Comparison of ENCODE assay signal across 36 cellular contexts in the genomic region with DNA sequence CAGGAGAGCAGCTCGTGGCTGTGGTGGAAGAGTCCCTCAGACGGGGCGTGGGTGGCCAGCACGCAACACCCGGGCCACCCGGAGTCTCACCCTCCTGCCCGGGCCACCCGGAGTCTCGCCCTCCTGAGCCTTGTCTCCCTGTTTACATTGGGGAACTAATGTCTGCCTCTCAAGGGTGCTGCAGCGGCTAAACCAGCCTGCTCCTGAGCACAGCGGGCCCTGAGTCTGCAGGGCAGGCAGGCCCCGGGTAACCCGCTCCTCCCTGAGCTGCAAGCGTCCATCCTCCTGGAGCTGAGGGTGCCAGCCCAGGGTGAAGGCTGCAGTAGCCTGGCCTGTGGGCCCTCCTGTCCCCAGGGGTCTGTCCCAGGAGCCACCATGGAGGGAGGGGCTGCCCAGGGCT. TPM values are rescaled to one million over a fixed set of nuclear protein-coding genes. Genes with fewer than 3 reads are reported as not detected.
"Had no signal": no experiment of that assay in that cellular context is flagged by ENCODE, and none has a peak within 500 bp of the region (broad histone marks: within the 10 kb centered on the region; RNA-seq: fewer than 3 reads in every experiment).

No MANE protein-coding gene starts in this region.

- DNase-seq: activated CD4-positive, alpha-beta memory T cell treated with anti-CD3 and anti-CD28 coated beads, Interleukin-2, amount 10 ng/mL, durations not matched to agents 7 days and 5 days; activated CD4-positive, alpha-beta T cell treated with anti-CD3 and anti-CD28 coated beads for 1 hour; activated CD4-positive, alpha-beta T cell treated with anti-CD3 and anti-CD28 coated beads, Interleukin-2, amount 10 ng/mL, durations not matched to agents 7 days and 5 days; activated CD8-positive, alpha-beta memory T cell treated with anti-CD3 and anti-CD28 coated beads, Interleukin-2, amount 50 U/mL, for 48 hours; activated gamma-delta T cell; activated naive CD4-positive, alpha-beta T cell treated with anti-CD3 and anti-CD28 coated beads, Interleukin-2, amount 10 ng/mL, durations not matched to agents 7 days and 5 days; activated naive CD8-positive, alpha-beta T cell treated with anti-CD3 and anti-CD28 coated beads, Interleukin-2, amount 10 ng/mL, durations not matched to agents 7 days and 5 days; activated T-cell treated with anti-CD3 and anti-CD28 coated beads, Interleukin-2, amount 50 U/mL, for 24 hours; foreskin fibroblast; hypothalamus; immature natural killer cell; lower lobe of right lung; mesenchymal stem cell; mucosa of descending colon; sigmoid colon; small intestine; stimulated activated CD4-positive, alpha-beta T cell treated with anti-CD3 and anti-CD28 coated beads, Interleukin-1b, Interleukin-23, amount 100 ng/mL, for 48 hours; stimulated activated CD4-positive, alpha-beta T cell treated with anti-CD3 and anti-CD28 coated beads, Interleukin-4, amount 100 ng/mL, for 4 hours; stimulated activated CD8-positive, alpha-beta memory T cell treated with anti-CD3 and anti-CD28 coated beads, Interleukin-4, amount 100 ng/mL, for 48 hours; stimulated activated naive CD8-positive, alpha-beta T cell treated with anti-CD3 and anti-CD28 coated beads, Interleukin-15, amount 100 ng/mL, for 72 hours; T-helper 17 cell; T1000 had no signal

- H3K4me3 ChIP-seq: ascending aorta, cardiac muscle cell, lower lobe of right lung, mucosa of descending colon, sigmoid colon, tibial artery had no signal

- ATAC-seq: esophagus mucosa; left lobe of liver; mucosa of descending colon; natural killer cell treated with Interleukin-12 subunit alpha and Interleukin-12 subunit beta and Interleukin-15 and Interleukin-18, amount 100 ng/mL, for 72 hours; stimulated activated memory B cell treated with anti-CD40 and anti-IgM and Interleukin-4, amounts not matched to agents 10 μg/mL and 1 μg/mL and 100 μg/mL, for 72 hours; stimulated activated naive CD8-positive, alpha-beta T cell treated with anti-CD3 and anti-CD28 coated beads, Interleukin-15, amount 100 ng/mL, for 72 hours; T-helper 17 cell had no signal

- H3K9me3 ChIP-seq: ascending aorta, lower lobe of right lung, mucosa of descending colon, sigmoid colon had no signal

- H3K36me3 ChIP-seq: ascending aorta, cardiac muscle cell, lower lobe of right lung, sigmoid colon, tibial artery had no signal

- H3K4me1 ChIP-seq: ascending aorta, lower lobe of right lung, sigmoid colon, tibial artery had no signal

- H3K27ac Mint-ChIP-seq: activated CD4-positive, alpha-beta memory T cell treated with anti-CD3 and anti-CD28 coated beads, Interleukin-2, amount 10 ng/mL, durations not matched to agents 7 days and 5 days; activated CD4-positive, alpha-beta T cell treated with anti-CD3 and anti-CD28 coated beads, Interleukin-2, amount 10 ng/mL, durations not matched to agents 7 days and 5 days; activated naive CD4-positive, alpha-beta T cell treated with anti-CD3 and anti-CD28 coated beads, Interleukin-2, amount 10 ng/mL, durations not matched to agents 7 days and 5 days; activated naive CD8-positive, alpha-beta T cell treated with anti-CD3 and anti-CD28 coated beads, Interleukin-2, amount 10 ng/mL, durations not matched to agents 7 days and 5 days; activated T-cell treated with anti-CD3 and anti-CD28 coated beads, Interleukin-2, amount 50 U/mL, for 24 hours; brain; endodermal cell; immature natural killer cell; natural killer cell treated with Interleukin-12 subunit alpha and Interleukin-12 subunit beta and Interleukin-15 and Interleukin-18, amount 100 ng/mL, for 72 hours; stimulated activated memory B cell treated with anti-CD40 and anti-IgM and Interleukin-4, amounts not matched to agents 10 μg/mL and 1 μg/mL and 100 μg/mL, for 72 hours; stimulated activated naive CD8-positive, alpha-beta T cell treated with anti-CD3 and anti-CD28 coated beads, Interleukin-15, amount 100 ng/mL, for 72 hours; T-helper 17 cell had no signal

- H3K36me3 Mint-ChIP-seq: activated naive CD4-positive, alpha-beta T cell treated with anti-CD3 and anti-CD28 coated beads, Interleukin-2, amount 10 ng/mL, durations not matched to agents 7 days and 5 days; activated naive CD8-positive, alpha-beta T cell treated with anti-CD3 and anti-CD28 coated beads, Interleukin-2, amount 10 ng/mL, durations not matched to agents 7 days and 5 days; brain; immature natural killer cell; natural killer cell treated with Interleukin-12 subunit alpha and Interleukin-12 subunit beta and Interleukin-15 and Interleukin-18, amount 100 ng/mL, for 72 hours; stimulated activated memory B cell treated with anti-CD40 and anti-IgM and Interleukin-4, amounts not matched to agents 10 μg/mL and 1 μg/mL and 100 μg/mL, for 72 hours had no signal

- H3K27me3 ChIP-seq: ascending aorta, cardiac muscle cell had no signal

- H3K27ac ChIP-seq: ascending aorta, cardiac muscle cell, lower lobe of right lung, sigmoid colon, tibial artery had no signal

- H3K4me1 Mint-ChIP-seq: activated CD4-positive, alpha-beta memory T cell treated with anti-CD3 and anti-CD28 coated beads, Interleukin-2, amount 10 ng/mL, durations not matched to agents 7 days and 5 days; activated CD4-positive, alpha-beta T cell treated with anti-CD3 and anti-CD28 coated beads, Interleukin-2, amount 10 ng/mL, durations not matched to agents 7 days and 5 days; activated naive CD4-positive, alpha-beta T cell treated with anti-CD3 and anti-CD28 coated beads, Interleukin-2, amount 10 ng/mL, durations not matched to agents 7 days and 5 days; activated naive CD8-positive, alpha-beta T cell treated with anti-CD3 and anti-CD28 coated beads, Interleukin-2, amount 10 ng/mL, durations not matched to agents 7 days and 5 days; endodermal cell; immature natural killer cell; stimulated activated memory B cell treated with anti-CD40 and anti-IgM and Interleukin-4, amounts not matched to agents 10 μg/mL and 1 μg/mL and 100 μg/mL, for 72 hours; stimulated activated naive CD8-positive, alpha-beta T cell treated with anti-CD3 and anti-CD28 coated beads, Interleukin-15, amount 100 ng/mL, for 72 hours; T-helper 17 cell had no signal

- H3K4me3 Mint-ChIP-seq: activated CD4-positive, alpha-beta memory T cell treated with anti-CD3 and anti-CD28 coated beads, Interleukin-2, amount 10 ng/mL, durations not matched to agents 7 days and 5 days; activated CD4-positive, alpha-beta T cell treated with anti-CD3 and anti-CD28 coated beads, Interleukin-2, amount 10 ng/mL, durations not matched to agents 7 days and 5 days; activated naive CD4-positive, alpha-beta T cell treated with anti-CD3 and anti-CD28 coated beads, Interleukin-2, amount 10 ng/mL, durations not matched to agents 7 days and 5 days; activated naive CD8-positive, alpha-beta T cell treated with anti-CD3 and anti-CD28 coated beads, Interleukin-2, amount 10 ng/mL, durations not matched to agents 7 days and 5 days; activated T-cell treated with anti-CD3 and anti-CD28 coated beads, Interleukin-2, amount 50 U/mL, for 24 hours; brain; endodermal cell; immature natural killer cell; natural killer cell treated with Interleukin-12 subunit alpha and Interleukin-12 subunit beta and Interleukin-15 and Interleukin-18, amount 100 ng/mL, for 72 hours; stimulated activated memory B cell treated with anti-CD40 and anti-IgM and Interleukin-4, amounts not matched to agents 10 μg/mL and 1 μg/mL and 100 μg/mL, for 72 hours; stimulated activated naive CD8-positive, alpha-beta T cell treated with anti-CD3 and anti-CD28 coated beads, Interleukin-15, amount 100 ng/mL, for 72 hours; T-helper 17 cell had no signal

- H3K27me3 Mint-ChIP-seq: activated CD4-positive, alpha-beta memory T cell treated with anti-CD3 and anti-CD28 coated beads, Interleukin-2, amount 10 ng/mL, durations not matched to agents 7 days and 5 days; activated CD4-positive, alpha-beta T cell treated with anti-CD3 and anti-CD28 coated beads, Interleukin-2, amount 10 ng/mL, durations not matched to agents 7 days and 5 days; activated naive CD4-positive, alpha-beta T cell treated with anti-CD3 and anti-CD28 coated beads, Interleukin-2, amount 10 ng/mL, durations not matched to agents 7 days and 5 days; activated naive CD8-positive, alpha-beta T cell treated with anti-CD3 and anti-CD28 coated beads, Interleukin-2, amount 10 ng/mL, durations not matched to agents 7 days and 5 days had no signal

RNA-seq across cellular contexts. Expression of gene PDE6B, which starts 3.0 kb away (rescaled TPM):
- total RNA-seq: ascending aorta had no signal

RNA-seq across cellular contexts. Expression of gene ATP5ME, which starts 45.7 kb away (rescaled TPM):
- total RNA-seq: ascending aorta had no signal

RNA-seq across cellular contexts. Expression of gene TMEM271, which starts 52.3 kb away (rescaled TPM):
- total RNA-seq: activated CD4-positive, alpha-beta memory T cell treated with anti-CD3 and anti-CD28 coated beads, Interleukin-2, amount 10 ng/mL, durations not matched to agents 7 days and 5 days; activated CD4-positive, alpha-beta T cell treated with anti-CD3 and anti-CD28 coated beads, Interleukin-2, amount 10 ng/mL, durations not matched to agents 7 days and 5 days; activated naive CD8-positive, alpha-beta T cell treated with anti-CD3 and anti-CD28 coated beads, Interleukin-2, amount 10 ng/mL, durations not matched to agents 7 days and 5 days; ascending aorta; cardiac muscle cell; endodermal cell; esophagus mucosa; kidney epithelial cell; left lobe of liver; lower lobe of right lung; myocyte; natural killer cell treated with Interleukin-12 subunit alpha and Interleukin-12 subunit beta and Interleukin-15 and Interleukin-18, amount 100 ng/mL, for 72 hours; osteocyte; posterior vena cava; T-helper 17 cell; ureter had no signal
